In the genomic region with DNA sequence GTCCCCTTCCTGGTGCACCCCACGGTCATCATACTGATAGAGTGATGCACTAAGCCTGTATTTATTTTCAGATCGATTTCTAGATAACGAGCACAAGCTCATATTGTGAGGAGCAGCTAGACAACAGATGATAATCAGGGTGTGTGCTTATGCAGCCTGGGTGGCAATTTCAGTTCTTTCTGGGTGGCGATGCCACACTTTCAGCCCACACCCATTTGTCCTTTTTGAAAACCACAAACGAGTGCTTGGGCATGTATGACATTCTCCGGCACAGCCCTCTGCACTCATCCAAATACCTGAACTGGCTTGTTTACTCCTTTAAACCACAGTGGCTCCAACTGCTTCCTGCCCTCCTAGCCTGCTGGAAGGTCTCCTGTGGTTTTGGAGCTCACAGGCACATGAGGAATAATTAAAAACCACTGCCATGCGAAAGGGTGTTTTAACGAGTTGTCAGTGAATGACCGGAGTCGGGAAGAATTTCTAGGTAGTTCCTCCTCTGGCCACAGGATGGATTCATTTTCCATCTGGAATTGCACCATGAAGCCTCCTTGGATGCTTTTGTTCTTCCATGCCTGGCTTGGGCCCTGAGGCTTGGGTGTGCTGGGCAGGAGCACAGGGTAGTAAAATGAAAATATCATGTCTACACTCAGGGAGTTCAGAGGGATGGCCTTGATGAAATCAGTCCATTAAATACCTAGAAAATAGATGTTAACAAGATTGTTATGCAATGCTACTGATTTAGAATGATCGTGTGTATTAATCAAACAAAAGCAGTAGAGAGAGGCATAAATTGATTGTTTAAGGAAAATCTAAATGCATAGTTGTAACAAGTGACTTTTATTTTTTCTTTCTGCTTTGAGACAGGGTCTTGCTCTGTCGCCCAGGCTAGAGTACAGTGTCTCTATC, we compare ENCODE assay signal across 8 cellular contexts. TPM values are rescaled to one million over a fixed set of nuclear protein-coding genes. Genes with fewer than 3 reads are reported as not detected.
A peak's percentile ranks its signal among the peaks of the same experiment; 100 is the strongest.
DNase-seq lines count a peak whose midpoint lies in the region; ATAC-seq and TF ChIP-seq lines count a peak whose summit lies in the region.

No MANE protein-coding gene starts in this region.

- CTCF ChIA-PET in Calu3 (lab: Charles Lee): interaction anchor here (0.6 to 2.7 kb wide), 22 partner anchors 15 to 318 kb away, joined by 3 to 30 read pairs (median 4); no protein-coding TSS in a partner anchor

- TF ChIP-seq CTCF in Calu3 (IDR thresholded peaks at IDR 0.05; ENCODE audit: unreplicated experiment): peak; percentile 33
- TF ChIP-seq CTCF in mesothelial cell of epicardium (IDR thresholded peaks at IDR 0.05; ENCODE audit: unreplicated experiment): no peak

- ATAC-seq in HG03039 (IDR thresholded peaks at IDR 0.05; ENCODE audit: unreplicated experiment) (no peak), GM19467 (IDR thresholded peaks at IDR 0.05; ENCODE audit: unreplicated experiment) (no peak), HG03175 (IDR thresholded peaks at IDR 0.05; ENCODE audit: unreplicated experiment) (no peak)

- TF ChIP-seq EP300 in Ishikawa (IDR thresholded peaks at IDR 0.05; ENCODE audit: borderline replicate concordance): no peak

- H3K27ac Mint-ChIP-seq in Calu3 (ENCODE audit: unreplicated experiment): peak overlapping the region; percentile 83
- no peak overlapping the region for H3K27ac Mint-ChIP-seq in mesothelial cell of epicardium

- intact Hi-C loops in Calu3 (cut with micrococcal nuclease; ENCODE audit: unreplicated experiment): loop anchor here (1.0 kb wide), 2 partner anchors 124 to 146 kb away; no protein-coding TSS in a partner anchor

- peak; percentile 44 for TF ChIP-seq RAD21 in Ishikawa (IDR thresholded peaks at IDR 0.05; ENCODE audit: low read depth)

- H3K27me3 Mint-ChIP-seq in Calu3 (ENCODE audit: unreplicated experiment): no peaks in the 10 kb centered on the region
- no peaks in the 10 kb centered on the region for H3K27me3 Mint-ChIP-seq in mesothelial cell of epicardium (ENCODE audit: low read depth)

- peaks cover 33% of the 10 kb centered on the region for H3K36me3 Mint-ChIP-seq in Calu3 (ENCODE audit: insufficient read depth, unreplicated experiment)
- H3K36me3 Mint-ChIP-seq in mesothelial cell of epicardium: no peaks in the 10 kb centered on the region

- DNase-seq in Calu3 (peak; percentile 83), left kidney (ENCODE audit: low read depth, low spot score) (peak; percentile 49), mesothelial cell of epicardium (ENCODE audit: low spot score in 2 of 2, unreplicated experiment in 2 of 2) (no peak)
- DNase-seq in activated effector memory CD4-positive, alpha-beta T cell treated with Interleukin-2 at 50 U/mL for 16 hours: peak; percentile 44

- peaks cover 42% of the 10 kb centered on the region for H3K4me1 Mint-ChIP-seq in Calu3 (ENCODE audit: low read depth, unreplicated experiment)
- H3K4me1 Mint-ChIP-seq in mesothelial cell of epicardium: peaks cover 25% of the 10 kb centered on the region

- BruUV-seq in Calu3 (replicated peaks; lab: Mats Ljungman, UMichigan): TSS peak; percentile 25

- H3K4me3 Mint-ChIP-seq in Calu3 (ENCODE audit: low read depth, unreplicated experiment): peak overlapping the region; percentile 12
- no peak overlapping the region for H3K4me3 Mint-ChIP-seq in mesothelial cell of epicardium

- no peaks in the 10 kb centered on the region for H3K9me3 Mint-ChIP-seq in Calu3 (ENCODE audit: low read depth, unreplicated experiment)
- no peaks in the 10 kb centered on the region for H3K9me3 Mint-ChIP-seq in mesothelial cell of epicardium

TF ChIP-seq in Ishikawa, 13 proteins besides CTCF, POLR2A, EP300 and RAD21:
- TF ChIP-seq TAF1 (IDR thresholded peaks at IDR 0.05; ENCODE audit: low read depth) (no peak), CREB1 (IDR thresholded peaks at IDR 0.05; ENCODE audit: low read depth) (no peak), CEBPB (IDR thresholded peaks at IDR 0.05) (no peak), TEAD4 (IDR thresholded peaks at IDR 0.05) (no peak), TCF12 (IDR thresholded peaks at IDR 0.05; ENCODE audit: low read depth) (no peak), NFIC (IDR thresholded peaks at IDR 0.05) (no peak), YY1 (IDR thresholded peaks at IDR 0.05; ENCODE audit: low read depth) (no peak), FOXM1 (IDR thresholded peaks at IDR 0.05; ENCODE audit: borderline replicate concordance, low read depth) (no peak)
- TF ChIP-seq, protein P1, sequence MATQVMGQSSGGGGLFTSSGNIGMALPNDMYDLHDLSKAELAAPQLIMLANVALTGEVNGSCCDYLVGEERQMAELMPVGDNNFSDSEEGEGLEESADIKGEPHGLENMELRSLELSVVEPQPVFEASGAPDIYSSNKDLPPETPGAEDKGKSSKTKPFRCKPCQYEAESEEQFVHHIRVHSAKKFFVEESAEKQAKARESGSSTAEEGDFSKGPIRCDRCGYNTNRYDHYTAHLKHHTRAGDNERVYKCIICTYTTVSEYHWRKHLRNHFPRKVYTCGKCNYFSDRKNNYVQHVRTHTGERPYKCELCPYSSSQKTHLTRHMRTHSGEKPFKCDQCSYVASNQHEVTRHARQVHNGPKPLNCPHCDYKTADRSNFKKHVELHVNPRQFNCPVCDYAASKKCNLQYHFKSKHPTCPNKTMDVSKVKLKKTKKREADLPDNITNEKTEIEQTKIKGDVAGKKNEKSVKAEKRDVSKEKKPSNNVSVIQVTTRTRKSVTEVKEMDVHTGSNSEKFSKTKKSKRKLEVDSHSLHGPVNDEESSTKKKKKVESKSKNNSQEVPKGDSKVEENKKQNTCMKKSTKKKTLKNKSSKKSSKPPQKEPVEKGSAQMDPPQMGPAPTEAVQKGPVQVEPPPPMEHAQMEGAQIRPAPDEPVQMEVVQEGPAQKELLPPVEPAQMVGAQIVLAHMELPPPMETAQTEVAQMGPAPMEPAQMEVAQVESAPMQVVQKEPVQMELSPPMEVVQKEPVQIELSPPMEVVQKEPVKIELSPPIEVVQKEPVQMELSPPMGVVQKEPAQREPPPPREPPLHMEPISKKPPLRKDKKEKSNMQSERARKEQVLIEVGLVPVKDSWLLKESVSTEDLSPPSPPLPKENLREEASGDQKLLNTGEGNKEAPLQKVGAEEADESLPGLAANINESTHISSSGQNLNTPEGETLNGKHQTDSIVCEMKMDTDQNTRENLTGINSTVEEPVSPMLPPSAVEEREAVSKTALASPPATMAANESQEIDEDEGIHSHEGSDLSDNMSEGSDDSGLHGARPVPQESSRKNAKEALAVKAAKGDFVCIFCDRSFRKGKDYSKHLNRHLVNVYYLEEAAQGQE (IDR thresholded peaks at IDR 0.05; ENCODE audit: low read depth): no peak
TF ChIP-seq in Ishikawa: peak in this region for 0.

RNA-seq across cellular contexts. Expression of a gene that starts 52.4 kb away (rescaled TPM):
- 1,388 and 1,455 TPM in 2 replicates for total RNA-seq in Calu3 (2022)
- 294 to 307 TPM (median 307 TPM) in 3 replicates for total RNA-seq in mesothelial cell of epicardium

Comparison
In these comparisons a context has a peak if more than half of its experiments do, and no peak if none do; other contexts are left out.
1. DNase-seq: peak in Calu3 (single experiment), activated effector memory CD4-positive, alpha-beta T cell treated with Interleukin-2 at 50 U/mL for 16 hours (single experiment) and left kidney (single experiment); none in mesothelial cell of epicardium (0 of 2).